In genomic region chr22:37806409-37807338, GRCh38 we compare ENCODE assay signal across 6 cellular contexts. TPM values are rescaled to one million over a fixed set of nuclear protein-coding genes. Genes with fewer than 3 reads are reported as not detected.
DNase-seq lines count a peak whose midpoint lies in the region; TF ChIP-seq lines count a peak whose summit lies in the region.

No MANE protein-coding gene starts in this region.

- H3K4me1 Mint-ChIP-seq in activated CD4-positive, alpha-beta T cell treated with anti-CD3 and anti-CD28 coated beads, Interleukin-2, amount 10 ng/mL, durations not matched to agents 7 days and 5 days = peaks cover 49% of the 10 kb centered on the region
- H3K4me1 Mint-ChIP-seq in neural crest cell = peaks cover 63% of the 10 kb centered on the region

- no peaks in the 10 kb centered on the region for H3K9me3 Mint-ChIP-seq in activated CD4-positive, alpha-beta T cell treated with anti-CD3 and anti-CD28 coated beads, Interleukin-2, amount 10 ng/mL, durations not matched to agents 7 days and 5 days
- H3K9me3 Mint-ChIP-seq in neural crest cell = no peaks in the 10 kb centered on the region

- H3K4me3 Mint-ChIP-seq in activated CD4-positive, alpha-beta T cell treated with anti-CD3 and anti-CD28 coated beads, Interleukin-2, amount 10 ng/mL, durations not matched to agents 7 days and 5 days = peak overlapping the region; percentile 75
- H3K4me3 Mint-ChIP-seq in neural crest cell = peak overlapping the region; percentile 94

- H3K27ac Mint-ChIP-seq in activated CD4-positive, alpha-beta T cell treated with anti-CD3 and anti-CD28 coated beads, Interleukin-2, amount 10 ng/mL, durations not matched to agents 7 days and 5 days = peak overlapping the region; percentile 19
- peak overlapping the region; percentile 37 for H3K27ac Mint-ChIP-seq in neural crest cell (ENCODE audit: unreplicated experiment)

- CTCF ChIA-PET in activated CD4-positive, alpha-beta T cell treated with anti-CD3 and anti-CD28 coated beads, Interleukin-2, amount 10 ng/mL, durations not matched to agents 7 days and 5 days (lab: Charles Lee) = interaction anchor here (0.5 to 6.0 kb wide), 4 partner anchors 12 to 625 kb away, joined by 3 to 59 read pairs (median 3); partner anchors contain the start of gene GALR3

- TF ChIP-seq CTCF in brain microvascular endothelial cell (IDR thresholded peaks at IDR 0.05; ENCODE audit: low read depth, low read length, missing control alignments) (peak; percentile 19), neural crest cell (conservative IDR thresholded peaks at IDR 0.05) (no peak), GM13977 (IDR thresholded peaks at IDR 0.05; ENCODE audit: extremely low read depth, insufficient read depth, missing control alignments) (no peak)

- no peak overlapping the region for H3K27ac ChIP-seq in brain microvascular endothelial cell

- H3K36me3 Mint-ChIP-seq in activated CD4-positive, alpha-beta T cell treated with anti-CD3 and anti-CD28 coated beads, Interleukin-2, amount 10 ng/mL, durations not matched to agents 7 days and 5 days (ENCODE audit: low read depth) = peaks cover 3% of the 10 kb centered on the region
- no peaks in the 10 kb centered on the region for H3K36me3 Mint-ChIP-seq in neural crest cell (ENCODE audit: low read depth)

- H3K4me3 ChIP-seq in brain microvascular endothelial cell (ENCODE audit: low read depth, low read length) = peak overlapping the region; percentile 78

- no peaks in the 10 kb centered on the region for H3K27me3 ChIP-seq in brain microvascular endothelial cell (replicated peaks)

- POLR2A ChIA-PET in activated CD4-positive, alpha-beta T cell treated with anti-CD3 and anti-CD28 coated beads, Interleukin-2, amount 10 ng/mL, durations not matched to agents 7 days and 5 days (lab: Charles Lee) = no interaction called here

- in situ Hi-C loops in brain microvascular endothelial cell (cut with HindIII; ENCODE audit: low pct_ligation_motif_present, low sequenced_read_pairs) (no loop called here), GM13977 (cut with MboI; ENCODE audit: low pct_unique_long_range_greater_than_20kb, low sequenced_read_pairs, unreplicated experiment) (no loop called here)

- no peak for DNase-seq in activated CD4-positive, alpha-beta T cell treated with anti-CD3 and anti-CD28 coated beads, Interleukin-2, amount 10 ng/mL, durations not matched to agents 7 days and 5 days
- no peak for DNase-seq in activated CD4-positive, alpha-beta T cell treated with anti-CD3 and anti-CD28 coated beads for 1 hour
- DNase-seq in brain microvascular endothelial cell (no peak), neural crest cell (ENCODE audit: low read depth, low spot score) (no peak), GM13977 (ENCODE audit: low spot score) (no peak)
- DNase-seq in stimulated activated CD8-positive, alpha-beta memory T cell treated with anti-CD3 and anti-CD28 coated beads, Interleukin-4, amount 100 ng/mL, for 48 hours = no peak

- peaks cover 43% of the 10 kb centered on the region for H3K27me3 Mint-ChIP-seq in activated CD4-positive, alpha-beta T cell treated with anti-CD3 and anti-CD28 coated beads, Interleukin-2, amount 10 ng/mL, durations not matched to agents 7 days and 5 days
- peaks cover 8% of the 10 kb centered on the region for H3K27me3 Mint-ChIP-seq in neural crest cell (ENCODE audit: low read depth)

- H3K36me3 ChIP-seq in brain microvascular endothelial cell (replicated peaks) = no peaks in the 10 kb centered on the region

RNA-seq across cellular contexts. Expression of gene GCAT, which starts 1.1 kb away (rescaled TPM):
- 10 to 100 TPM; 10.4 to 12.0 TPM for total RNA-seq in activated CD4-positive, alpha-beta T cell treated with anti-CD3 and anti-CD28 coated beads, Interleukin-2, amount 10 ng/mL, durations not matched to agents 7 days and 5 days
- 53.1 and 55.8 TPM in 2 replicates for total RNA-seq in neural crest cell

RNA-seq across cellular contexts. Expression of gene GALR3, which starts 16.5 kb away (rescaled TPM):
- total RNA-seq in activated CD4-positive, alpha-beta T cell treated with anti-CD3 and anti-CD28 coated beads, Interleukin-2, amount 10 ng/mL, durations not matched to agents 7 days and 5 days = not detected
- 0.49 TPM in 1 of 2 replicates, not detected in the other for total RNA-seq in neural crest cell

RNA-seq across cellular contexts. Expression of gene ANKRD54, which starts 37.5 kb away (rescaled TPM):
- 10 to 100 TPM; 26.7 to 27.4 TPM for total RNA-seq in activated CD4-positive, alpha-beta T cell treated with anti-CD3 and anti-CD28 coated beads, Interleukin-2, amount 10 ng/mL, durations not matched to agents 7 days and 5 days
- 31.3 and 31.7 TPM in 2 replicates for total RNA-seq in neural crest cell

RNA-seq across cellular contexts. Expression of gene EIF3L, which starts 42.5 kb away (rescaled TPM):
- total RNA-seq in activated CD4-positive, alpha-beta T cell treated with anti-CD3 and anti-CD28 coated beads, Interleukin-2, amount 10 ng/mL, durations not matched to agents 7 days and 5 days = 100 to 1,000 TPM; 444 to 449 TPM
- 725 and 748 TPM in 2 replicates for total RNA-seq in neural crest cell
